In the genomic region with DNA sequence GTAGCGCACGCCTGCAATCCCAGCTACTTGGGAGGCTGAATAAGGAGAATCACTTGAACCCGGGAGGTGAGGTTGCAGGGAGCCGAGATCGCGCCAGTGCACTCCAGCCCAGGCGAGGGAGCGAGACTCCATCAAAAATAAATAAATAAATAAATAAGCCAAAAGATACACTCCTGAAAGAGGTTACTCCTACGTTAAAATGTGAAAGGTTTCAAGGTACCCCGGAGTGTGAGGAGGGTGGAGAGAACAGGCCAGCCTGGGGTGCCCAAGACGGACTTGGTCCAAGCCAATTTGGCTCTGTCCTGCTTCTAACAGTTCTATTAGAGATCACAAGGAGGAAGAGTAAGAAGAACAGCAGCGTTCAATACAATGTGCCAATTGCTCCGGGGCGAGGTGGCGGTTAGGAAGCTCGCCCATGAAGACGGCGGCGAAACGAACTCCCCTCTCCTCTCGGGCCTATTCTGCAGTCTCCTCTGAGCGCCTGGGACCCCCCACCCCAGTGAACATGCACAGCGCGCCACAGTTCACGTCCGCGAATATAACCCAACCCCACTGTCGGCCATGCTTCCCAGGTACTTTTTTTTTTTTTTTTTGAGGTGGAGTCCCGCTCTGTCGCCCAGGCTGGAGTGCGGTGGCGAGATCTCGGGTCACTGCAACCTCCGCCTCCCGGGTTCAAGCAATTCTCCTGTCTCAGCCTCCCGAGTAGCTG, we compare ENCODE assay signal across 2 cellular contexts.
TF ChIP-seq lines count a peak whose summit lies in the region.

No MANE protein-coding gene starts in this region.

TF ChIP-seq in GM12878, 131 proteins besides CTCF, POLR2A, EP300 and RAD21:
- TF ChIP-seq RFX5 (IDR thresholded peaks at IDR 0.05; ENCODE audit: low read depth, low read length) = no peak
- TF ChIP-seq, protein P1, sequence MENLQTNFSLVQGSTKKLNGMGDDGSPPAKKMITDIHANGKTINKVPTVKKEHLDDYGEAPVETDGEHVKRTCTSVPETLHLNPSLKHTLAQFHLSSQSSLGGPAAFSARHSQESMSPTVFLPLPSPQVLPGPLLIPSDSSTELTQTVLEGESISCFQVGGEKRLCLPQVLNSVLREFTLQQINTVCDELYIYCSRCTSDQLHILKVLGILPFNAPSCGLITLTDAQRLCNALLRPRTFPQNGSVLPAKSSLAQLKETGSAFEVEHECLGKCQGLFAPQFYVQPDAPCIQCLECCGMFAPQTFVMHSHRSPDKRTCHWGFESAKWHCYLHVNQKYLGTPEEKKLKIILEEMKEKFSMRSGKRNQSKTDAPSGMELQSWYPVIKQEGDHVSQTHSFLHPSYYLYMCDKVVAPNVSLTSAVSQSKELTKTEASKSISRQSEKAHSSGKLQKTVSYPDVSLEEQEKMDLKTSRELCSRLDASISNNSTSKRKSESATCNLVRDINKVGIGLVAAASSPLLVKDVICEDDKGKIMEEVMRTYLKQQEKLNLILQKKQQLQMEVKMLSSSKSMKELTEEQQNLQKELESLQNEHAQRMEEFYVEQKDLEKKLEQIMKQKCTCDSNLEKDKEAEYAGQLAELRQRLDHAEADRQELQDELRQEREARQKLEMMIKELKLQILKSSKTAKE (IDR thresholded peaks at IDR 0.05; ENCODE audit: low read depth, poor library complexity, severe bottlenecking) = no peak
- no peak for TF ChIP-seq RCOR1 (conservative IDR thresholded peaks at IDR 0.05; ENCODE audit: low read depth, low read length)
- TF ChIP-seq ZNF274 (IDR thresholded peaks at IDR 0.05; ENCODE audit: insufficient read depth, insufficient read length) = no peak
- TF ChIP-seq YY1 (IDR thresholded peaks at IDR 0.05; ENCODE audit: low read depth, low read length) = peak; percentile 85
- TF ChIP-seq BCL11A (IDR thresholded peaks at IDR 0.05; ENCODE audit: low read depth, low read length) = no peak
- TF ChIP-seq SMAD1 (IDR thresholded peaks at IDR 0.05; ENCODE audit: low read depth, partially characterized antibody) = peak; percentile 8
- TF ChIP-seq RB1 (IDR thresholded peaks at IDR 0.05; ENCODE audit: borderline replicate concordance) = no peak
- no peak for TF ChIP-seq KDM1A (IDR thresholded peaks at IDR 0.05; ENCODE audit: borderline replicate concordance)
- TF ChIP-seq, protein P2, sequence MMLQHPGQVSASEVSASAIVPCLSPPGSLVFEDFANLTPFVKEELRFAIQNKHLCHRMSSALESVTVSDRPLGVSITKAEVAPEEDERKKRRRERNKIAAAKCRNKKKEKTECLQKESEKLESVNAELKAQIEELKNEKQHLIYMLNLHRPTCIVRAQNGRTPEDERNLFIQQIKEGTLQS (IDR thresholded peaks at IDR 0.05; ENCODE audit: borderline replicate concordance, extremely low read depth, low read depth, low read length) = no peak
- TF ChIP-seq CHD1 (IDR thresholded peaks at IDR 0.05; ENCODE audit: low read depth, low read length) = 0 out of 2 replicates have a peak, but pooled peaks have one; percentile 37
- TF ChIP-seq RELA (IDR thresholded peaks at IDR 0.05; ENCODE audit: borderline replicate concordance, partially characterized antibody) = no peak
- no peak for TF ChIP-seq SMC3 (IDR thresholded peaks at IDR 0.05; ENCODE audit: borderline replicate concordance, low read length)
- no peak for TF ChIP-seq TARDBP (IDR thresholded peaks at IDR 0.05; ENCODE audit: borderline replicate concordance)
- 0 out of 2 replicates have a peak, but pooled peaks have one; percentile 1 for TF ChIP-seq POLR2AphosphoS5 (IDR thresholded peaks at IDR 0.05; ENCODE audit: low read length)
- TF ChIP-seq MYC (IDR thresholded peaks at IDR 0.05; ENCODE audit: insufficient read depth, insufficient read length, insufficient replicate concordance, low read length, severe bottlenecking) = peak; percentile 19
- no peak for TF ChIP-seq MYB (IDR thresholded peaks at IDR 0.05; ENCODE audit: borderline replicate concordance, low read depth, low read length)
- TF ChIP-seq, protein P3, sequence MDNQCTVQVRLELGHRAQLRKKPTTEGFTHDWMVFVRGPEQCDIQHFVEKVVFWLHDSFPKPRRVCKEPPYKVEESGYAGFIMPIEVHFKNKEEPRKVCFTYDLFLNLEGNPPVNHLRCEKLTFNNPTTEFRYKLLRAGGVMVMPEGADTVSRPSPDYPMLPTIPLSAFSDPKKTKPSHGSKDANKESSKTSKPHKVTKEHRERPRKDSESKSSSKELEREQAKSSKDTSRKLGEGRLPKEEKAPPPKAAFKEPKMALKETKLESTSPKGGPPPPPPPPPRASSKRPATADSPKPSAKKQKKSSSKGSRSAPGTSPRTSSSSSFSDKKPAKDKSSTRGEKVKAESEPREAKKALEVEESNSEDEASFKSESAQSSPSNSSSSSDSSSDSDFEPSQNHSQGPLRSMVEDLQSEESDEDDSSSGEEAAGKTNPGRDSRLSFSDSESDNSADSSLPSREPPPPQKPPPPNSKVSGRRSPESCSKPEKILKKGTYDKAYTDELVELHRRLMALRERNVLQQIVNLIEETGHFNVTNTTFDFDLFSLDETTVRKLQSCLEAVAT (IDR thresholded peaks at IDR 0.05) = 0 out of 2 replicates have a peak, but pooled peaks have one; percentile 24
- no peak for TF ChIP-seq ZNF217 (IDR thresholded peaks at IDR 0.05)
- no peak for TF ChIP-seq NR2C1 (IDR thresholded peaks at IDR 0.05)
- no peak for TF ChIP-seq BACH1 (IDR thresholded peaks at IDR 0.05; ENCODE audit: borderline replicate concordance)
- no peak for TF ChIP-seq HDAC2 (IDR thresholded peaks at IDR 0.05)

TF ChIP-seq in GM12891, 5 proteins besides CTCF, POLR2A, EP300 and RAD21:
- TF ChIP-seq TAF1 (IDR thresholded peaks at IDR 0.05; ENCODE audit: low read depth, low read length) = no peak; the same call in 1 of the 2 replicates
- TF ChIP-seq PAX5 (IDR thresholded peaks at IDR 0.05; ENCODE audit: insufficient read depth, low read length, severe bottlenecking) = no peak
- TF ChIP-seq SPI1 (IDR thresholded peaks at IDR 0.05; ENCODE audit: low read depth, low read length) = no peak
